In genomic region chr13:107144432-107144831, GRCh38 we compare ENCODE assay signal across 15 cellular contexts.
DNase-seq lines count a peak whose midpoint lies in the region; ATAC-seq and TF ChIP-seq lines count a peak whose summit lies in the region.
"Had no signal": no experiment of that assay in that cellular context is flagged by ENCODE, and none has a peak within 500 bp of the region (broad histone marks: within the 10 kb centered on the region; RNA-seq: fewer than 3 reads in every experiment).

No MANE protein-coding gene starts in this region.

- peak; percentile 3 for DNase-seq in A172 (ENCODE audit: low spot score)
- DNase-seq in HCEC 1CT, result peak; percentile 13
- peak; percentile 19 for DNase-seq in amniotic epithelial cell (ENCODE audit: low read depth)
- DNase-seq in foreskin keratinocyte, result no peak
- DNase-seq in NCI-H1930 (lab: John Stamatoyannopoulos, UW), result no peak
- no peak for DNase-seq in ovary
- DNase-seq in vagina (ENCODE audit: extremely low spot score in 2 of 2), result no peak
- DNase-seq in NOMO-1 treated with dmso at 0.1 percent for 144 hours (lab: John Stamatoyannopoulos, UW; ENCODE audit: unreplicated experiment), result no peak
- DNase-seq: activated CD4-positive, alpha-beta T cell treated with anti-CD3 and anti-CD28 coated beads for 36 hours; left lung; MG63; nucleus accumbens had no signal

- intact Hi-C loops in ovary (cut with DNase I) (no loop called here), vagina (cut with DNase I) (no loop called here)

- TF ChIP-seq CTCF in foreskin keratinocyte (conservative IDR thresholded peaks at IDR 0.05) (peak; percentile 31), ovary (IDR thresholded peaks at IDR 0.05) (no peak), vagina (IDR thresholded peaks at IDR 0.05) (no peak)

- no peak for TF ChIP-seq EP300 in ovary (IDR thresholded peaks at IDR 0.05)

- H3K4me3 ChIP-seq in ovary (no peak overlapping the region), vagina (no peak overlapping the region)
- H3K4me3 ChIP-seq: breast epithelium, left lung, MG63 had no signal

- H3K27me3 ChIP-seq in foreskin keratinocyte, result no peaks in the 10 kb centered on the region
- H3K27me3 ChIP-seq in ovary, result no peaks in the 10 kb centered on the region
- no peaks in the 10 kb centered on the region for H3K27me3 ChIP-seq in vagina
- H3K27me3 ChIP-seq: breast epithelium, left lung, MG63 had no signal

- H3K9me3 ChIP-seq in ovary (no peaks in the 10 kb centered on the region), vagina (no peaks in the 10 kb centered on the region)
- H3K9me3 ChIP-seq: breast epithelium, left lung, MG63 had no signal

- ATAC-seq in foreskin keratinocyte, result no peak
- ATAC-seq: activated CD4-positive, alpha-beta T cell treated with anti-CD3 and anti-CD28 coated beads for 36 hours; activated T-helper 17 cell treated with anti-CD3 and anti-CD28 coated beads, Interleukin-2, amount 50 U/mL, for 72 hours; left lung; stimulated activated effector memory CD8-positive, alpha-beta T cell treated with anti-CD3 and anti-CD28 coated beads, Interleukin-12 subunit alpha, Interleukin-12 subunit beta, amount 100 ng/mL, for 72 hours had no signal

- H3K27ac ChIP-seq in foreskin keratinocyte (no peak overlapping the region), ovary (no peak overlapping the region), vagina (no peak overlapping the region)
- H3K27ac ChIP-seq: breast epithelium, left lung had no signal

- H3K4me1 ChIP-seq in foreskin keratinocyte (no peaks in the 10 kb centered on the region), ovary (ENCODE audit: insufficient read depth) (no peaks in the 10 kb centered on the region), vagina (no peaks in the 10 kb centered on the region)
- H3K4me1 ChIP-seq: breast epithelium, left lung had no signal

- TF ChIP-seq POLR2A in ovary (IDR thresholded peaks at IDR 0.05), result no peak
- TF ChIP-seq POLR2A in vagina (IDR thresholded peaks at IDR 0.05), result no peak

- H3K36me3 ChIP-seq in ovary (no peaks in the 10 kb centered on the region), vagina (no peaks in the 10 kb centered on the region)
- H3K36me3 ChIP-seq: breast epithelium, left lung, MG63 had no signal

Comparison
In these comparisons a context has a peak if more than half of its experiments do, and no peak if none do; other contexts are left out.
1. DNase-seq: peak in A172 (single experiment), HCEC 1CT (single experiment) and amniotic epithelial cell (single experiment); none in foreskin keratinocyte (0 of 2), NCI-H1930 (0 of 2), ovary (0 of 5), vagina (0 of 2) and NOMO-1 treated with dmso at 0.1 percent for 144 hours (single experiment).